Comparison of ENCODE assay signal across 8 cellular contexts in the genomic region with DNA sequence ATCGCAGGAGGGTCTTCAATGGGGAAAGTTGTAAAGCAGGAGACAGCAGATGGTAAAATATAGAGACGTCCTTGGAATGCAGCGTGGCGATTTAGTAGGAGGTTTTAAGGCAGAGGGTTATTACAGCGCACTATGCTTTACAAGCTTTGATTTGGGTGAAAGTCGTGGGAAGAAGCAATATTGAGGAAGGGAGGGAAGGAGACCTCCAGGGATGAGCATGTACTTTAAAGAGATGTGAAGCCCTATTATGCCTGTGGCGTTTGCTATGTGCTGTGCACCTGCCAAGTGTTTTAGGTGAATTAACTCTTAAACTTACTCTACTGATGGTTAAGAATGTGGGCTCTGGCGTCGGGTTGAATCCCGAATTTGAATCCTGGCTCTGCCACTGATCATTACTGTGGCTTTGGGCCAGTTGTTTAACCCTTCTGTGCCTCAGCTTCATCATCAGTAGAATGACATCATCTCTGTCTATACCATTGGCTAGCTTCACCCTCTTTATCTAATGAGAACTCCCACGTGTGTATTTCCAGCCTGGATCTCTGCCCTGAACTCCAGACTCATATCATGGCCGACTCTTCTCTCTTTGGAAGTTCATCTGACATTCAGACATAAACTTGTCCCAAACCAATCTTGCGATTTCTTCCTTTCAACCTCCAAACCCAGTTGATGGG. TPM values are rescaled to one million over a fixed set of nuclear protein-coding genes. Genes with fewer than 3 reads are reported as not detected.
DNase-seq lines count a peak whose midpoint lies in the region; ATAC-seq, FAIRE-seq and TF ChIP-seq lines count a peak whose summit lies in the region.

No MANE protein-coding gene starts in this region.

- no peaks in the 10 kb centered on the region for H3K27me3 ChIP-seq in ACC112 (ENCODE audit: insufficient read depth, low read length)
- no peaks in the 10 kb centered on the region for H3K27me3 ChIP-seq in bronchial epithelial cell (ENCODE audit: control insufficient read depth, insufficient read depth, low read length)
- no peaks in the 10 kb centered on the region for H3K27me3 ChIP-seq in lung (ENCODE audit: control insufficient read depth, insufficient read depth)

- ATAC-seq in lung (ENCODE audit: insufficient read depth, low FRiP score) (no peak), HG03159 (IDR thresholded peaks at IDR 0.05; ENCODE audit: unreplicated experiment) (no peak), HG03095 (IDR thresholded peaks at IDR 0.05; ENCODE audit: unreplicated experiment) (no peak)

- no peaks in the 10 kb centered on the region for H3K79me2 ChIP-seq in ACC112 (ENCODE audit: control insufficient read depth, insufficient read depth, low read length, unreplicated experiment)

- peak; percentile 33 for DNase-seq in bronchial epithelial cell (ENCODE audit: low read depth)
- DNase-seq in lung (ENCODE audit: low spot score), result no peak
- DNase-seq in activated effector memory CD4-positive, alpha-beta T cell treated with anti-CD3 and anti-CD28 coated beads, Interleukin-2, amount 50 U/mL, for 16 hours, result no peak
- no peak for DNase-seq in hippocampal formation (lab: John Stamatoyannopoulos, UW)

- no peak overlapping the region for H3K27ac ChIP-seq in ACC112 (ENCODE audit: low read depth, low read length)
- peak overlapping the region; percentile 65 to 72 for H3K27ac ChIP-seq in lung (ENCODE audit: low read depth in 1 of 2, low read length in 1 of 2)

- no peak for TF ChIP-seq CTCF in bronchial epithelial cell (IDR thresholded peaks at IDR 0.05; ENCODE audit: insufficient read depth, low read length, severe bottlenecking)
- no peak for TF ChIP-seq CTCF in lung (IDR thresholded peaks at IDR 0.05; ENCODE audit: control extremely low read depth, extremely low read depth)

- H2AFZ ChIP-seq in ACC112 (ENCODE audit: low read length, unreplicated experiment), result peak overlapping the region; percentile 10

- no peak for TF ChIP-seq RAD21 in Ishikawa (IDR thresholded peaks at IDR 0.05; ENCODE audit: low read depth)

- H3K9me3 ChIP-seq in lung (ENCODE audit: control insufficient read depth in 2 of 2, insufficient read depth in 1 of 2, low read length in 1 of 2), result no peaks in the 10 kb centered on the region

- no peak for FAIRE-seq in bronchial epithelial cell (lab: Jason Lieb, UNC)

- no peak for TF ChIP-seq EP300 in Ishikawa (IDR thresholded peaks at IDR 0.05; ENCODE audit: borderline replicate concordance)

- WGBS in lung, 2 donors, result 16 to 21% methylated on average over 13 of the region's 13 CpGs

- H3K4me1 ChIP-seq in ACC112 (ENCODE audit: control insufficient read depth, insufficient read depth, low read length, unreplicated experiment) (no peaks in the 10 kb centered on the region), lung (ENCODE audit: control insufficient read depth in 2 of 2, insufficient read depth in 2 of 2, low read length in 2 of 2) (peaks cover 6 to 16% of the 10 kb centered on the region in 2 donors)

- H3K36me3 ChIP-seq in ACC112 (ENCODE audit: insufficient read depth, low read length), result no peaks in the 10 kb centered on the region
- H3K36me3 ChIP-seq in bronchial epithelial cell (ENCODE audit: control insufficient read depth, insufficient read depth, low read length), result peaks cover 5% of the 10 kb centered on the region
- no peaks in the 10 kb centered on the region for H3K36me3 ChIP-seq in lung (ENCODE audit: control insufficient read depth in 2 of 2, insufficient read depth in 2 of 2, low read length in 2 of 2)

- H3K4me3 ChIP-seq in ACC112 (ENCODE audit: low read depth, low read length), result peak overlapping the region; percentile 87
- H3K4me3 ChIP-seq in bronchial epithelial cell (ENCODE audit: low read depth, low read length), result peak overlapping the region; percentile 76
- peak overlapping the region; percentile 74 for H3K4me3 ChIP-seq in lung

TF ChIP-seq in Ishikawa, 13 proteins besides CTCF, POLR2A, EP300 and RAD21:
- TF ChIP-seq ZBTB7A (IDR thresholded peaks at IDR 0.05; ENCODE audit: low read depth), result 0 out of 2 replicates have a peak, but pooled peaks have one; percentile 6
- no peak for TF ChIP-seq TEAD4 (IDR thresholded peaks at IDR 0.05)
- TF ChIP-seq, protein P1, sequence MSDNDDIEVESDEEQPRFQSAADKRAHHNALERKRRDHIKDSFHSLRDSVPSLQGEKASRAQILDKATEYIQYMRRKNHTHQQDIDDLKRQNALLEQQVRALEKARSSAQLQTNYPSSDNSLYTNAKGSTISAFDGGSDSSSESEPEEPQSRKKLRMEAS (IDR thresholded peaks at IDR 0.05), result no peak

RNA-seq across cellular contexts. Expression of gene CCDC61, which starts 0.6 kb away (rescaled TPM):
- total RNA-seq in bronchial epithelial cell (10.3 and 12.9 TPM in 2 replicates), lung (10 to 100 TPM in 1 of 2 donors, 1 to 10 TPM in 1; 7.8 to 21.0 TPM)
- polyA plus RNA-seq in lung, result 10 to 100 TPM in 1 of 2 donors, 1 to 10 TPM in 1; 9.4 to 12.5 TPM

RNA-seq across cellular contexts. Expression of gene NOVA2, which starts 22.2 kb away (rescaled TPM):
- total RNA-seq in bronchial epithelial cell (not detected in 2 replicates), lung (10 to 100 TPM in 1 of 2 donors, 1 to 10 TPM in 1; 2.9 to 11.6 TPM)
- polyA plus RNA-seq in lung, result 1 to 10 TPM; 2.3 to 6.7 TPM

RNA-seq across cellular contexts. Expression of gene PGLYRP1, which starts 27.0 kb away (rescaled TPM):
- not detected in 2 replicates for total RNA-seq in bronchial epithelial cell
- 1 to 10 TPM; 1.1 to 1.3 TPM for total RNA-seq in lung
- 10 to 100 TPM in 1 of 2 donors, 1 to 10 TPM in 1; 1.0 to 21.7 TPM for polyA plus RNA-seq in lung

RNA-seq across cellular contexts. Expression of gene IGFL4, which starts 45.0 kb away (rescaled TPM):
- total RNA-seq in bronchial epithelial cell (not detected in 2 replicates), lung (not detected)
- polyA plus RNA-seq in lung, result not detected
